Comparison of ENCODE assay signal across 29 cellular contexts in genomic region chr18:78092901-78093300, GRCh38.
"Had no signal": no experiment of that assay in that cellular context is flagged by ENCODE, and none has a peak within 500 bp of the region (broad histone marks: within the 10 kb centered on the region; RNA-seq: fewer than 3 reads in every experiment).

No MANE protein-coding gene starts in this region.

- FAIRE-seq: urothelium cell line had no signal

- H3K4me1 ChIP-seq: left ventricle myocardium inferior, parathyroid adenoma, right atrium auricular region, right lobe of liver, suprapubic skin, tibial artery, upper lobe of right lung had no signal

- H3K27me3 ChIP-seq: neural progenitor cell, neutrophil, right atrium auricular region, right lobe of liver, suprapubic skin, tibial artery, upper lobe of right lung had no signal

- H3K4me2 ChIP-seq: neural progenitor cell, smooth muscle cell had no signal

- H3K4me1 Mint-ChIP-seq: naive B cell, natural killer cell had no signal

- H3K27me3 Mint-ChIP-seq: naive B cell; progenitor cell of endocrine pancreas; stimulated activated naive CD8-positive, alpha-beta T cell treated with anti-CD3 and anti-CD28 coated beads, Interleukin-15, Interleukin-2, amounts not matched to agents 100 ng/mL and 50 ng/mL, for 24 hours had no signal

- H3K4me3 Mint-ChIP-seq: mesothelial cell of epicardium; naive B cell; natural killer cell; nephron progenitor cell; neural progenitor cell; stimulated activated naive CD8-positive, alpha-beta T cell treated with anti-CD3 and anti-CD28 coated beads, Interleukin-15, Interleukin-2, amounts not matched to agents 100 ng/mL and 50 ng/mL, for 24 hours had no signal

- H3K36me3 Mint-ChIP-seq: mesothelial cell of epicardium, naive B cell, natural killer cell, neural progenitor cell had no signal

- H2AFZ ChIP-seq: neural progenitor cell, parathyroid adenoma had no signal

- H3K27ac ChIP-seq: left ventricle myocardium inferior, neural progenitor cell, neutrophil, parathyroid adenoma, right atrium auricular region, right lobe of liver, suprapubic skin, thoracic aorta, tibial artery, upper lobe of right lung had no signal

- DNase-seq: hypothalamus; islet precursor cell; left ventricle myocardium inferior; mesendoderm; naive B cell; natural killer cell; nephron progenitor cell; occipital lobe; right lobe of liver; stimulated activated CD4-positive, alpha-beta T cell treated with anti-CD3 and anti-CD28 coated beads, Interleukin-1b, Interleukin-23, amount 100 ng/mL, for 48 hours; stimulated activated CD4-positive, alpha-beta T cell treated with anti-CD3 and anti-CD28 coated beads, Interleukin-2, amount 100 ng/mL, for 48 hours; stimulated activated CD4-positive, alpha-beta T cell treated with anti-CD3 and anti-CD28 coated beads, Interleukin-4, amount 100 ng/mL, for 4 hours; stimulated activated CD8-positive, alpha-beta memory T cell treated with anti-CD3 and anti-CD28 coated beads, Interleukin-4, amount 100 ng/mL, for 48 hours; stimulated activated naive CD4-positive, alpha-beta T cell; tibial artery; trophoblast cell; upper lobe of right lung had no signal

- H3K27ac Mint-ChIP-seq: mesothelial cell of epicardium; naive B cell; natural killer cell; nephron progenitor cell; neural progenitor cell; progenitor cell of endocrine pancreas; stimulated activated naive CD8-positive, alpha-beta T cell treated with anti-CD3 and anti-CD28 coated beads, Interleukin-15, Interleukin-2, amounts not matched to agents 100 ng/mL and 50 ng/mL, for 24 hours had no signal

- H3K9ac ChIP-seq: neural progenitor cell, parathyroid adenoma had no signal

- H3K79me2 ChIP-seq: parathyroid adenoma had no signal

- ATAC-seq: natural killer cell, right lobe of liver, upper lobe of right lung had no signal

- H3K36me3 ChIP-seq: left ventricle myocardium inferior, neural progenitor cell, neutrophil, right atrium auricular region, right lobe of liver, suprapubic skin, thoracic aorta, tibial artery, upper lobe of right lung had no signal

- H3K9me3 ChIP-seq: left ventricle myocardium inferior, neutrophil, right atrium auricular region, right lobe of liver, suprapubic skin, thoracic aorta, tibial artery, upper lobe of right lung had no signal

- H3K4me3 ChIP-seq: left ventricle myocardium inferior, lung, neural progenitor cell, right atrium auricular region, right lobe of liver, smooth muscle cell, suprapubic skin, thoracic aorta, tibial artery, upper lobe of right lung had no signal
